In the genomic region with DNA sequence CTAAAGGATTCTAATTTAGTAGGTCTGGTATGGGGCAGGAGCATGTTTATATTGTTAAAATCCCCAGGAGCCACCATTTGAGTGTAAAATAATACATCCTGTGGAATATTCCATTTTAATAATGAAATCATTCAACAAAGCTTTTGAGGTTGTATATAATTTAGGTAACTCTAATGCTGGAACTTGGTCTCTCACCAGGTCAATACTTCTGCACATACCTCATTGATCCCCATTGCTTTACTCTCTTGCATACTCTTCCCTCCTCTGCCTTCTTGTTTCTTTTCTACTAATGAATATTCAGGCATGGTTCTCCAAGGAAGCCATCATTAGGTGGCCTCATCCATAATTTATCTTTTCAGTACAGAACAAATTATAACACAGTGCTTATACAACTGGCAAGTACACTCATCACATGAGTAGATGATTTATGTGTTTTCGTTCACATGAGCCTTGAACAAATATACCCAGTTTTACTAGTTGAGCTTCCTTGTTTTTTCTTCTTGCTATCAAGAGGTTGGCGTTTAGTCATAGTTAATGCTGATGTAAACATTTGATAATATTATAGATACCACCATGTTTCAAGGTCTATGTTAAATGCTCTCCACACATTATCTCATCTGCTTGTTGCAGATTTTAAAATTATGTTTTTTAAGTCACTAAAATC, we compare ENCODE assay signal across 15 cellular contexts. TPM values are rescaled to one million over a fixed set of nuclear protein-coding genes. Genes with fewer than 3 reads are reported as not detected.
DNase-seq lines count a peak whose midpoint lies in the region; ATAC-seq, FAIRE-seq and TF ChIP-seq lines count a peak whose summit lies in the region.
"Had no signal": no experiment of that assay in that cellular context is flagged by ENCODE, and none has a peak within 500 bp of the region (broad histone marks: within the 10 kb centered on the region; RNA-seq: fewer than 3 reads in every experiment).

No MANE protein-coding gene starts in this region.

- peaks cover 3% of the 10 kb centered on the region for H3K9me3 Mint-ChIP-seq in type B pancreatic cell
- H3K9me3 Mint-ChIP-seq: HFFc6; stimulated activated naive B cell treated with anti-CD40 and anti-IgM and Interleukin-4, amounts not matched to agents 10 μg/mL and 1 μg/mL and 100 μg/mL, for 72 hours had no signal

- TF ChIP-seq CTCF in epithelial cell of esophagus (IDR thresholded peaks at IDR 0.05; ENCODE audit: insufficient read depth, low read depth, low read length, missing control alignments) (no peak), type B pancreatic cell (conservative IDR thresholded peaks at IDR 0.05) (no peak)

- peaks cover 4% of the 10 kb centered on the region for H3K36me3 Mint-ChIP-seq in type B pancreatic cell

- DNase-seq in H54 (ENCODE audit: insufficient read length, low spot score) (no peak), NCI-H510A (lab: John Stamatoyannopoulos, UW) (peak; percentile 12), epithelial cell of esophagus (ENCODE audit: low read depth) (peak; percentile 44), type B pancreatic cell (ENCODE audit: extremely low spot score, unreplicated experiment) (no peak)
- DNase-seq in stimulated activated CD4-positive, alpha-beta T cell treated with anti-CD3 and anti-CD28 coated beads, Interleukin-4, amount 100 ng/mL, for 4 hours, result no peak
- DNase-seq: activated CD8-positive, alpha-beta T cell treated with anti-CD3 and anti-CD28 coated beads, Interleukin-2, amount 10 ng/mL, durations not matched to agents 7 days and 5 days; HFFc6; stimulated activated naive B cell treated with anti-CD40 and anti-IgM and Interleukin-4, amounts not matched to agents 10 μg/mL and 1 μg/mL and 100 μg/mL, for 72 hours; tibial artery had no signal

- H3K4me1 Mint-ChIP-seq in type B pancreatic cell (ENCODE audit: unreplicated experiment), result peaks cover 22% of the 10 kb centered on the region

- peak overlapping the region; percentile 26 for H3K27ac Mint-ChIP-seq in type B pancreatic cell
- H3K27ac Mint-ChIP-seq: activated CD8-positive, alpha-beta T cell treated with anti-CD3 and anti-CD28 coated beads, Interleukin-2, amount 10 ng/mL, durations not matched to agents 7 days and 5 days; HFFc6; nephron; stimulated activated naive B cell treated with anti-CD40 and anti-IgM and Interleukin-4, amounts not matched to agents 10 μg/mL and 1 μg/mL and 100 μg/mL, for 72 hours had no signal

- no peak for TF ChIP-seq POLR2A in H54 (IDR thresholded peaks at IDR 0.05; ENCODE audit: low read depth, low read length)

- H3K27me3 Mint-ChIP-seq in type B pancreatic cell, result peaks cover 2% of the 10 kb centered on the region
- H3K27me3 Mint-ChIP-seq: stimulated activated naive B cell treated with anti-CD40 and anti-IgM and Interleukin-4, amounts not matched to agents 10 μg/mL and 1 μg/mL and 100 μg/mL, for 72 hours had no signal

- H3K4me3 Mint-ChIP-seq in type B pancreatic cell, result peak overlapping the region; percentile 26
- H3K4me3 Mint-ChIP-seq: activated CD8-positive, alpha-beta T cell treated with anti-CD3 and anti-CD28 coated beads, Interleukin-2, amount 10 ng/mL, durations not matched to agents 7 days and 5 days; HFFc6; nephron; stimulated activated naive B cell treated with anti-CD40 and anti-IgM and Interleukin-4, amounts not matched to agents 10 μg/mL and 1 μg/mL and 100 μg/mL, for 72 hours; WTC11 had no signal

- no peak for ATAC-seq in GM21786 (IDR thresholded peaks at IDR 0.05; ENCODE audit: unreplicated experiment)
- no peak for ATAC-seq in GM21381 (IDR thresholded peaks at IDR 0.05; ENCODE audit: unreplicated experiment)
- ATAC-seq: activated CD8-positive, alpha-beta T cell treated with anti-CD3 and anti-CD28 coated beads, Interleukin-2, amount 10 ng/mL, durations not matched to agents 7 days and 5 days; stimulated activated naive B cell treated with anti-CD40 and anti-IgM and Interleukin-4, amounts not matched to agents 10 μg/mL and 1 μg/mL and 100 μg/mL, for 72 hours; WTC11 had no signal

- peak; percentile 90 for FAIRE-seq in H54 (lab: Jason Lieb, UNC)

- no peak overlapping the region for H3K4me3 ChIP-seq in epithelial cell of esophagus (ENCODE audit: low read length)
- H3K4me3 ChIP-seq: BLaER1, cardiac muscle cell, tibial artery had no signal

RNA-seq across cellular contexts. Expression of gene PALS2, which starts 7.2 kb away (rescaled TPM):
- 29.3 and 43.1 TPM in 2 replicates for total RNA-seq in type B pancreatic cell (ENCODE audit: low replicate concordance)

Comparison
In these comparisons a context has a peak if more than half of its experiments do, and no peak if none do; other contexts are left out.
1. DNase-seq: peak in NCI-H510A (single experiment) and epithelial cell of esophagus (single experiment); none in H54 (single experiment), type B pancreatic cell (single experiment) and stimulated activated CD4-positive, alpha-beta T cell treated with anti-CD3 and anti-CD28 coated beads, Interleukin-4, amount 100 ng/mL, for 4 hours (0 of 2).